Comparison of ENCODE assay signal across 8 cellular contexts in the genomic region with DNA sequence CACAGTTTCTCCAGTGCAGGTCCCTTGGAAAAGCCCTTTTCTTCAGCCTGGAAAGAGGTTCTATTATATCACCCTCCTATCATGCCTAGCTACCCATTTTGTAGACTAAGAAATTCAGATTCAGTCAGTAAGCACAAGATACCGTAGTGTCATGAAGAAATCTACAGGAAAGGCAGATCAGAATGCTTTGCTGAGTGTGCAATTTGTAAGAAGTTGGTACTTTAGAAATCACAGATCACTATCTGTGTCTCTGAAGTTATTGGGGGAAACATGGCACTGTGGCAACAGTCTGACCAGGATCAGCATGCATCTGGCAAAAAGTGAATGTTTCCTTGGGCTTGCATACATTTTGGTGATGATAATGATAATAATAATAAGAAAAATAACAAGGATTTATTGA.
"Had no signal": no experiment of that assay in that cellular context is flagged by ENCODE, and none has a peak within 500 bp of the region (broad histone marks: within the 10 kb centered on the region; RNA-seq: fewer than 3 reads in every experiment).

No MANE protein-coding gene starts in this region.

- DNase-seq: GM23248, GOT3, H9, HCEC 1CT, KBM-7 had no signal

- H3K27ac ChIP-seq: GM23248, KMS-11 had no signal

- H3K9ac ChIP-seq: GM23248, KMS-11 had no signal

- H2AFZ ChIP-seq: GM23248 had no signal

- H3K4me2 ChIP-seq: KMS-11 had no signal

- H3K4me3 ChIP-seq: GM23248 had no signal

- FAIRE-seq: H54, HTR-8/SVneo had no signal
